32 cellular contexts compared by ENCODE assay signal in genomic region chr3:72481542-72481941, GRCh38. TPM values are rescaled to one million over a fixed set of nuclear protein-coding genes. Genes with fewer than 3 reads are reported as not detected.
DNase-seq lines count a peak whose midpoint lies in the region; ATAC-seq, FAIRE-seq and TF ChIP-seq lines count a peak whose summit lies in the region.
"Had no signal": no experiment of that assay in that cellular context is flagged by ENCODE, and none has a peak within 500 bp of the region (broad histone marks: within the 10 kb centered on the region; RNA-seq: fewer than 3 reads in every experiment).

No MANE protein-coding gene starts in this region.

- no peak overlapping the region for H3K9ac ChIP-seq in keratinocyte (ENCODE audit: control insufficient read depth, extremely low read depth, insufficient read depth, low read length)

- no peaks in the 10 kb centered on the region for H3K79me2 ChIP-seq in keratinocyte (ENCODE audit: control insufficient read depth, insufficient read depth, low read length)

- no peaks in the 10 kb centered on the region for H3K27me3 Mint-ChIP-seq in activated T-cell treated with anti-CD3 and anti-CD28 coated beads, Interleukin-2, amount 50 U/mL, for 24 hours
- H3K27me3 Mint-ChIP-seq in CD8-positive, alpha-beta T cell (ENCODE audit: low read depth), result no peaks in the 10 kb centered on the region
- H3K27me3 Mint-ChIP-seq in T-helper 2 cell treated with Interferon-gamma antibody and Interleukin-4, amounts not matched to agents 5 μg/mL and 100 μg/mL, for 36 hours (ENCODE audit: low read depth), result no peaks in the 10 kb centered on the region
- H3K27me3 Mint-ChIP-seq: activated naive CD8-positive, alpha-beta T cell treated with anti-CD3 and anti-CD28 coated beads, Interleukin-2, amount 10 ng/mL, durations not matched to agents 7 days and 5 days; CD8-positive, alpha-beta memory T cell; effector memory CD8-positive, alpha-beta T cell had no signal

- peak overlapping the region; percentile 92 for H3K27ac Mint-ChIP-seq in activated T-cell treated with anti-CD3 and anti-CD28 coated beads, Interleukin-2, amount 50 U/mL, for 24 hours
- H3K27ac Mint-ChIP-seq in CD8-positive, alpha-beta T cell, result peak overlapping the region; percentile 14
- H3K27ac Mint-ChIP-seq in T-helper 2 cell treated with Interferon-gamma antibody and Interleukin-4, amounts not matched to agents 5 μg/mL and 100 μg/mL, for 36 hours, result peak overlapping the region; percentile 73
- H3K27ac Mint-ChIP-seq: activated naive CD8-positive, alpha-beta T cell treated with anti-CD3 and anti-CD28 coated beads, Interleukin-2, amount 10 ng/mL, durations not matched to agents 7 days and 5 days; B cell had no signal

- ATAC-seq in CD8-positive, alpha-beta T cell, result no peak
- no peak for ATAC-seq in HG02981 (IDR thresholded peaks at IDR 0.05; ENCODE audit: unreplicated experiment)
- ATAC-seq in GM21367 (IDR thresholded peaks at IDR 0.05; ENCODE audit: unreplicated experiment), result no peak
- ATAC-seq: effector memory CD8-positive, alpha-beta T cell; HCT116; left lobe of liver had no signal

- H3K9me1 ChIP-seq in keratinocyte (ENCODE audit: control insufficient read depth, extremely low read depth, insufficient read depth, low read length), result no peaks in the 10 kb centered on the region

- H3K27ac ChIP-seq in CD8-positive, alpha-beta T cell (ENCODE audit: low read depth, low read length), result no peak overlapping the region
- H3K27ac ChIP-seq in keratinocyte (ENCODE audit: control insufficient read depth, insufficient read depth, low read length), result no peak overlapping the region
- H3K27ac ChIP-seq: colonic mucosa, PC-9, right atrium auricular region, SK-N-MC had no signal

- CTCF ChIA-PET in CD8-positive, alpha-beta T cell (lab: Charles Lee), result no interaction called here

- peaks cover 79% of the 10 kb centered on the region for H3K4me1 Mint-ChIP-seq in activated T-cell treated with anti-CD3 and anti-CD28 coated beads, Interleukin-2, amount 50 U/mL, for 24 hours (ENCODE audit: low read depth)
- peaks cover 14% of the 10 kb centered on the region for H3K4me1 Mint-ChIP-seq in CD8-positive, alpha-beta T cell (ENCODE audit: low read depth)
- peaks cover 53% of the 10 kb centered on the region for H3K4me1 Mint-ChIP-seq in T-helper 2 cell treated with Interferon-gamma antibody and Interleukin-4, amounts not matched to agents 5 μg/mL and 100 μg/mL, for 36 hours (ENCODE audit: low read depth)

- no peaks in the 10 kb centered on the region for H4K20me1 ChIP-seq in keratinocyte (ENCODE audit: control insufficient read depth, extremely low read depth, insufficient read depth, low read length)

- no peak for TF ChIP-seq CTCF in CD8-positive, alpha-beta T cell (IDR thresholded peaks at IDR 0.05)
- no peak for TF ChIP-seq CTCF in keratinocyte (optimal IDR thresholded peaks at IDR 0.05 in 1 of 3, IDR thresholded peaks at IDR 0.05 in 1 of 3, conservative IDR thresholded peaks at IDR 0.05 in 1 of 3; ENCODE audit: extremely low read depth in 1 of 3, insufficient read depth in 2 of 3, low read length in 3 of 3)

- H2AFZ ChIP-seq in keratinocyte (ENCODE audit: control insufficient read depth, low read length), result no peak overlapping the region
- H2AFZ ChIP-seq: PC-9 had no signal

- H3K36me3 Mint-ChIP-seq in activated T-cell treated with anti-CD3 and anti-CD28 coated beads, Interleukin-2, amount 50 U/mL, for 24 hours (ENCODE audit: low read depth), result peaks cover 24% of the 10 kb centered on the region
- H3K36me3 Mint-ChIP-seq in CD8-positive, alpha-beta T cell, result no peaks in the 10 kb centered on the region
- peaks cover 8% of the 10 kb centered on the region for H3K36me3 Mint-ChIP-seq in T-helper 2 cell treated with Interferon-gamma antibody and Interleukin-4, amounts not matched to agents 5 μg/mL and 100 μg/mL, for 36 hours (ENCODE audit: low read depth)
- H3K36me3 Mint-ChIP-seq: IgD-negative memory B cell had no signal

- dilution Hi-C loops in keratinocyte (cut with MboI; ENCODE audit: extremely low pct_ligation_motif_present, low sequenced_read_pairs), result no loop called here

- peak overlapping the region; percentile 15 for H3K4me3 Mint-ChIP-seq in activated T-cell treated with anti-CD3 and anti-CD28 coated beads, Interleukin-2, amount 50 U/mL, for 24 hours
- peak overlapping the region; percentile 9 for H3K4me3 Mint-ChIP-seq in CD8-positive, alpha-beta T cell
- H3K4me3 Mint-ChIP-seq in T-helper 2 cell treated with Interferon-gamma antibody and Interleukin-4, amounts not matched to agents 5 μg/mL and 100 μg/mL, for 36 hours, result peak overlapping the region; percentile 6
- H3K4me3 Mint-ChIP-seq: activated naive CD8-positive, alpha-beta T cell treated with anti-CD3 and anti-CD28 coated beads, Interleukin-2, amount 10 ng/mL, durations not matched to agents 7 days and 5 days; B cell; effector memory CD8-positive, alpha-beta T cell; neural crest cell had no signal

- peaks cover 4% of the 10 kb centered on the region for H3K4me1 ChIP-seq in CD8-positive, alpha-beta T cell (ENCODE audit: insufficient read depth, low read length)
- H3K4me1 ChIP-seq in keratinocyte (ENCODE audit: control insufficient read depth, extremely low read depth, insufficient read depth, low read length), result peaks cover 6% of the 10 kb centered on the region

- POLR2A ChIA-PET in CD8-positive, alpha-beta T cell (lab: Charles Lee), result no interaction called here

- H3K36me3 ChIP-seq in CD8-positive, alpha-beta T cell (ENCODE audit: insufficient read depth, low read length), result no peaks in the 10 kb centered on the region
- no peaks in the 10 kb centered on the region for H3K36me3 ChIP-seq in keratinocyte (ENCODE audit: control insufficient read depth in 2 of 2, extremely low read depth in 1 of 2, insufficient read depth in 2 of 2, low read length in 2 of 2)
- H3K36me3 ChIP-seq: colonic mucosa, right atrium auricular region, tibial nerve had no signal

- H3K4me2 ChIP-seq in keratinocyte (ENCODE audit: control insufficient read depth, extremely low read depth, insufficient read depth, low read depth, low read length), result no peak overlapping the region
- H3K4me2 ChIP-seq: PC-9 had no signal

- H3K27me3 ChIP-seq in CD8-positive, alpha-beta T cell (ENCODE audit: insufficient read depth, low read length), result no peaks in the 10 kb centered on the region
- no peaks in the 10 kb centered on the region for H3K27me3 ChIP-seq in keratinocyte (ENCODE audit: control insufficient read depth, extremely low read depth, insufficient read depth, low read length)
- H3K27me3 ChIP-seq: colonic mucosa, right atrium auricular region, tibial nerve had no signal

- peak; percentile 9 for FAIRE-seq in keratinocyte (lab: Jason Lieb, UNC)
- FAIRE-seq: astrocyte, small intestine, TTC549 had no signal

- intact Hi-C loops in CD8-positive, alpha-beta T cell (cut with DNase I, micrococcal nuclease), result no loop called here

- H3K9me3 ChIP-seq in CD8-positive, alpha-beta T cell (ENCODE audit: low read length), result no peaks in the 10 kb centered on the region
- H3K9me3 ChIP-seq in keratinocyte (ENCODE audit: control insufficient read depth, low read depth, low read length), result no peaks in the 10 kb centered on the region
- H3K9me3 ChIP-seq: colonic mucosa, right atrium auricular region, tibial nerve had no signal

- peaks cover 28% of the 10 kb centered on the region for H3K9me3 Mint-ChIP-seq in activated T-cell treated with anti-CD3 and anti-CD28 coated beads, Interleukin-2, amount 50 U/mL, for 24 hours
- no peaks in the 10 kb centered on the region for H3K9me3 Mint-ChIP-seq in CD8-positive, alpha-beta T cell
- peaks cover 11% of the 10 kb centered on the region for H3K9me3 Mint-ChIP-seq in T-helper 2 cell treated with Interferon-gamma antibody and Interleukin-4, amounts not matched to agents 5 μg/mL and 100 μg/mL, for 36 hours
- H3K9me3 Mint-ChIP-seq: activated naive CD8-positive, alpha-beta T cell treated with anti-CD3 and anti-CD28 coated beads, Interleukin-2, amount 10 ng/mL, durations not matched to agents 7 days and 5 days; CD8-positive, alpha-beta memory T cell; effector memory CD8-positive, alpha-beta T cell; neural crest cell had no signal

- DNase-seq in activated T-cell treated with anti-CD3 and anti-CD28 coated beads, Interleukin-2, amount 50 U/mL, for 24 hours, result no peak
- no peak for DNase-seq in activated T-cell treated with anti-CD3 and anti-CD28 coated beads, Interleukin-2, amount 50 U/mL, for 1 hour
- no peak for DNase-seq in CD8-positive, alpha-beta T cell
- no peak for DNase-seq in T-helper 2 cell treated with Interferon-gamma antibody and Interleukin-4, amounts not matched to agents 5 μg/mL and 100 μg/mL, for 36 hours (ENCODE audit: low spot score)
- DNase-seq in keratinocyte (ENCODE audit: low read depth, low spot score) (no peak), NCI-H2171 treated with DMSO at 0.1 percent for 48 hours (lab: John Stamatoyannopoulos, UW) (no peak)
- DNase-seq: activated CD4-positive, CD25-positive, alpha-beta regulatory T cell; activated naive CD8-positive, alpha-beta T cell treated with anti-CD3 and anti-CD28 coated beads, Interleukin-2, amount 10 ng/mL, durations not matched to agents 7 days and 5 days; CD8-positive, alpha-beta memory T cell; colonic mucosa; DMS 273 treated with DMSO at 0.1 percent for 48 hours; effector memory CD8-positive, alpha-beta T cell; hypothalamus; MV-4-11; NCI-H1436 treated with DMSO at 0.1 percent for 48 hours; NCI-H2081 treated with DMSO at 0.1 percent for 48 hours; NCI-H226; NCI-H69; PC-9; small intestine had no signal

- no peak overlapping the region for H3K4me3 ChIP-seq in CD8-positive, alpha-beta T cell (ENCODE audit: low read depth, low read length)
- no peak overlapping the region for H3K4me3 ChIP-seq in keratinocyte (ENCODE audit: control insufficient read depth in 2 of 3, extremely low read depth in 1 of 3, insufficient read depth in 2 of 3, low read depth in 1 of 3, low read length in 3 of 3)
- H3K4me3 ChIP-seq: colonic mucosa, PC-9, right atrium auricular region, SK-N-MC, tibial nerve had no signal

RNA-seq across cellular contexts. Expression of gene RYBP, which starts 35.1 kb away (rescaled TPM):
- 10 to 100 TPM; 17.6 to 18.8 TPM for total RNA-seq in CD8-positive, alpha-beta T cell
- 5.3 to 8.8 TPM (median 5.7 TPM) in 3 replicates for polyA plus RNA-seq in keratinocyte
- 5.0 TPM for polyA plus RNA-seq in keratinocyte (2011; ENCODE audit: low read depth)
- 5.3 and 9.5 TPM in 2 replicates for polyA plus RNA-seq in keratinocyte (2011; cell fraction: cytosol; rRNA removed)
- 6.6 and 8.5 TPM in 2 replicates for polyA plus RNA-seq in keratinocyte (2011; cell fraction: nucleus; rRNA removed)
- 6.1 and 9.1 TPM in 2 replicates for polyA plus RNA-seq in keratinocyte (2012; ENCODE audit: low replicate concordance)
- 1.1 to 6.6 TPM (median 4.3 TPM) in 3 replicates for polyA minus RNA-seq in keratinocyte
- polyA minus RNA-seq in keratinocyte (2011; cell fraction: cytosol; rRNA and poly(A)+ RNA removed), result 5.9 TPM
- 3.8 and 7.0 TPM in 2 replicates for polyA minus RNA-seq in keratinocyte (2011; cell fraction: nucleus; rRNA and poly(A)+ RNA removed)

Comparison
In these comparisons a context has a peak if more than half of its experiments do, and no peak if none do; other contexts are left out.
1. H3K27ac Mint-ChIP-seq: peak in every context shown above with its lines; median percentile 92 in activated T-cell treated with anti-CD3 and anti-CD28 coated beads, Interleukin-2, amount 50 U/mL, for 24 hours; 73 in T-helper 2 cell treated with Interferon-gamma antibody and Interleukin-4, amounts not matched to agents 5 μg/mL and 100 μg/mL, for 36 hours; 14 in CD8-positive, alpha-beta T cell.